1 cellular context compared by ENCODE assay signal in genomic region chr3:87771338-87772059, GRCh38.
TF ChIP-seq lines count a peak whose summit lies in the region.

No MANE protein-coding gene starts in this region.

TF ChIP-seq in HCT116, 20 proteins besides CTCF, POLR2A, EP300 and RAD21 (continued from another document):
- TF ChIP-seq REST (IDR thresholded peaks at IDR 0.05; ENCODE audit: low read depth): no peak
